ENCODE assay signal across 8 cellular contexts in genomic region chr6:33392168-33392947, GRCh38. TPM values are rescaled to one million over a fixed set of nuclear protein-coding genes. Genes with fewer than 3 reads are reported as not detected.
DNase-seq lines count a peak whose midpoint lies in the region; ATAC-seq and TF ChIP-seq lines count a peak whose summit lies in the region.

No MANE protein-coding gene starts in this region.

- no peak for TF ChIP-seq POLR2A in body of pancreas (IDR thresholded peaks at IDR 0.05)

- TF ChIP-seq CTCF in Loucy (conservative IDR thresholded peaks at IDR 0.05; ENCODE audit: low read length), result no peak
- TF ChIP-seq CTCF in body of pancreas (IDR thresholded peaks at IDR 0.05), result no peak
- no peak for TF ChIP-seq CTCF in mesothelial cell of epicardium (IDR thresholded peaks at IDR 0.05; ENCODE audit: unreplicated experiment)

- DNase-seq in activated naive CD4-positive, alpha-beta T cell treated with anti-CD3 and anti-CD28 coated beads, Interleukin-2, amount 10 ng/mL, durations not matched to agents 7 days and 5 days, result peak; percentile 28
- DNase-seq in activated naive CD4-positive, alpha-beta T cell treated with anti-CD3 and anti-CD28 coated beads, Interleukin-2, amount 50 U/mL, for 16 hours, result no peak
- no peak for DNase-seq in body of pancreas
- no peak for DNase-seq in mesothelial cell of epicardium (ENCODE audit: low spot score in 2 of 2, unreplicated experiment in 2 of 2)
- DNase-seq in hippocampal formation (lab: John Stamatoyannopoulos, UW), result no peak
- no peak for DNase-seq in GDM1 (lab: John Stamatoyannopoulos, UW)

- 17% methylated on average over 12 to 13 of the region's 13 CpGs for WGBS in body of pancreas, 2 donors

- H3K9ac ChIP-seq in Loucy (ENCODE audit: low read depth, low read length, poor library complexity, severe bottlenecking), result peak overlapping the region; percentile 89

- H3K4me3 ChIP-seq in Loucy (ENCODE audit: low read length, poor library complexity, severe bottlenecking), result peak overlapping the region; percentile 82
- H3K4me3 ChIP-seq in body of pancreas, result peak overlapping the region in 1 of 2 donors; percentile 18

- H3K79me2 ChIP-seq in Loucy (ENCODE audit: insufficient read depth, low read length), result peaks cover 57% of the 10 kb centered on the region

- no peaks in the 10 kb centered on the region for H3K27me3 ChIP-seq in Loucy (ENCODE audit: insufficient read depth, low read length, poor library complexity, severe bottlenecking)
- no peaks in the 10 kb centered on the region for H3K27me3 ChIP-seq in body of pancreas

- H3K4me3 Mint-ChIP-seq in activated naive CD4-positive, alpha-beta T cell treated with anti-CD3 and anti-CD28 coated beads, Interleukin-2, amount 10 ng/mL, durations not matched to agents 7 days and 5 days, result peak overlapping the region; percentile 87
- H3K4me3 Mint-ChIP-seq in mesothelial cell of epicardium, result peak overlapping the region; percentile 83

- H3F3A ChIP-seq in Loucy (ENCODE audit: low read depth), result no peaks in the 10 kb centered on the region

- ATAC-seq in body of pancreas (no peak), HG03196 (IDR thresholded peaks at IDR 0.05; ENCODE audit: unreplicated experiment) (no peak)

- no peaks in the 10 kb centered on the region for H3K9me2 ChIP-seq in Loucy (replicated peaks; ENCODE audit: low read depth, low read length)

- H3K4me1 Mint-ChIP-seq in activated naive CD4-positive, alpha-beta T cell treated with anti-CD3 and anti-CD28 coated beads, Interleukin-2, amount 10 ng/mL, durations not matched to agents 7 days and 5 days, result peaks cover 52% of the 10 kb centered on the region
- H3K4me1 Mint-ChIP-seq in mesothelial cell of epicardium, result peaks cover 35% of the 10 kb centered on the region

- peaks cover 4% of the 10 kb centered on the region for H3K27me3 Mint-ChIP-seq in activated naive CD4-positive, alpha-beta T cell treated with anti-CD3 and anti-CD28 coated beads, Interleukin-2, amount 10 ng/mL, durations not matched to agents 7 days and 5 days
- H3K27me3 Mint-ChIP-seq in mesothelial cell of epicardium (ENCODE audit: low read depth), result no peaks in the 10 kb centered on the region

- intact Hi-C loops in body of pancreas (cut with DNase I), result no loop called here

- peak overlapping the region in 3 of 4 donors; percentile 87 to 94 (median 91) for H3K27ac ChIP-seq in body of pancreas

- H3K4me1 ChIP-seq in Loucy (ENCODE audit: insufficient read depth, low read length, poor library complexity, severe bottlenecking) (peaks cover 43% of the 10 kb centered on the region), body of pancreas (peaks cover 14% of the 10 kb centered on the region)

- H3K36me3 ChIP-seq in Loucy (ENCODE audit: insufficient read depth, low read length) (peaks cover under 1% of the 10 kb centered on the region; the same call in 1 of the 2 replicates), body of pancreas (replicated peaks in 1 of 2; ENCODE audit: insufficient read depth in 1 of 2, low read depth in 2 of 2) (no peaks in the 10 kb centered on the region)

- no peaks in the 10 kb centered on the region for H3K9me3 ChIP-seq in Loucy (ENCODE audit: insufficient read depth, low read depth, low read length)
- H3K9me3 ChIP-seq in body of pancreas, result no peaks in the 10 kb centered on the region

- CTCF ChIA-PET in activated naive CD4-positive, alpha-beta T cell treated with anti-CD3 and anti-CD28 coated beads, Interleukin-2, amount 10 ng/mL, durations not matched to agents 7 days and 5 days (lab: Charles Lee), result no interaction called here

- peak overlapping the region; percentile 97 for H3K27ac Mint-ChIP-seq in activated naive CD4-positive, alpha-beta T cell treated with anti-CD3 and anti-CD28 coated beads, Interleukin-2, amount 10 ng/mL, durations not matched to agents 7 days and 5 days
- peak overlapping the region; percentile 97 for H3K27ac Mint-ChIP-seq in mesothelial cell of epicardium

- 0 out of 2 replicates have a peak overlapping the region, but pooled peaks have one; percentile 6 for H2AFZ ChIP-seq in Loucy (ENCODE audit: low read length)

- peaks cover 27% of the 10 kb centered on the region for H4K20me1 ChIP-seq in Loucy (ENCODE audit: insufficient read depth, low read length, poor library complexity, severe bottlenecking)

- peaks cover 35% of the 10 kb centered on the region for H3K36me3 Mint-ChIP-seq in activated naive CD4-positive, alpha-beta T cell treated with anti-CD3 and anti-CD28 coated beads, Interleukin-2, amount 10 ng/mL, durations not matched to agents 7 days and 5 days
- no peaks in the 10 kb centered on the region for H3K36me3 Mint-ChIP-seq in mesothelial cell of epicardium

- no peaks in the 10 kb centered on the region for H3K9me3 Mint-ChIP-seq in activated naive CD4-positive, alpha-beta T cell treated with anti-CD3 and anti-CD28 coated beads, Interleukin-2, amount 10 ng/mL, durations not matched to agents 7 days and 5 days
- H3K9me3 Mint-ChIP-seq in mesothelial cell of epicardium, result no peaks in the 10 kb centered on the region

- peak overlapping the region; percentile 97 for H3K4me2 ChIP-seq in Loucy (ENCODE audit: low read depth, low read length, poor library complexity, severe bottlenecking)

RNA-seq across cellular contexts. Expression of gene KIFC1, which starts 0.7 kb away (rescaled TPM):
- total RNA-seq in body of pancreas, result under 1 TPM in 1 of 2 donors, not detected in 1; 0.66 TPM
- total RNA-seq in mesothelial cell of epicardium, result 30.1 to 31.3 TPM (median 30.3 TPM) in 3 replicates

RNA-seq across cellular contexts. Expression of gene PHF1, which starts 18.5 kb away (rescaled TPM):
- total RNA-seq in body of pancreas (10 to 100 TPM; 58.3 to 73.9 TPM), mesothelial cell of epicardium (61.0 to 63.6 TPM (median 63.0 TPM) in 3 replicates)

RNA-seq across cellular contexts. Expression of gene CUTA, which starts 25.5 kb away (rescaled TPM):
- total RNA-seq in body of pancreas, result 100 to 1,000 TPM in 1 of 2 donors, 10 to 100 TPM in 1; 87.7 to 126 TPM
- 238 to 239 TPM (median 239 TPM) in 3 replicates for total RNA-seq in mesothelial cell of epicardium

RNA-seq across cellular contexts. Expression of gene SYNGAP1, which starts 27.5 kb away (rescaled TPM):
- 1 to 10 TPM; 5.4 to 5.6 TPM for total RNA-seq in body of pancreas
- total RNA-seq in mesothelial cell of epicardium, result 57.7 to 66.1 TPM (median 65.1 TPM) in 3 replicates

Comparison
In these comparisons a context has a peak if more than half of its experiments do, and no peak if none do; other contexts are left out.
1. RNA of gene KIFC1, which starts 0.7 kb away (total RNA-seq): 30.1 to 31.3 TPM in mesothelial cell of epicardium; 0.66 TPM in body of pancreas; every median in the first group is over 10 times any median in the second.